In genomic region chr13:23960566-23961156, GRCh38 we compare ENCODE assay signal across 2 cellular contexts.
TF ChIP-seq lines count a peak whose summit lies in the region.

No MANE protein-coding gene starts in this region.

TF ChIP-seq in A549, 52 proteins besides CTCF, POLR2A, EP300 and RAD21 (continued from another document):
- TF ChIP-seq PBX3 (IDR thresholded peaks at IDR 0.05) (no peak), MAFK (IDR thresholded peaks at IDR 0.05; ENCODE audit: partially characterized antibody) (peak; percentile 38)

TF ChIP-seq in H1, 55 proteins besides CTCF, POLR2A, EP300 and RAD21 (continued from another document):
- no peak for TF ChIP-seq ATF2 (IDR thresholded peaks at IDR 0.05; ENCODE audit: low read length)
- no peak for TF ChIP-seq BRCA1 (IDR thresholded peaks at IDR 0.05; ENCODE audit: low read depth, low read length)
- TF ChIP-seq TCF12 (IDR thresholded peaks at IDR 0.05; ENCODE audit: low read depth, low read length): no peak
- no peak for TF ChIP-seq HDAC6 (IDR thresholded peaks at IDR 0.05; ENCODE audit: low read depth, low read length)
- no peak for TF ChIP-seq SP1 (IDR thresholded peaks at IDR 0.05; ENCODE audit: low read depth, low read length)
- TF ChIP-seq RBBP5 (IDR thresholded peaks at IDR 0.05; ENCODE audit: borderline replicate concordance, low read depth, low read length): no peak
- no peak for TF ChIP-seq CHD7 (IDR thresholded peaks at IDR 0.05; ENCODE audit: insufficient replicate concordance, low read length)
- no peak for TF ChIP-seq SIN3A (conservative IDR thresholded peaks at IDR 0.05 in 1 of 2, IDR thresholded peaks at IDR 0.05 in 1 of 2; ENCODE audit: low read depth in 1 of 2, low read length in 2 of 2)
TF ChIP-seq in H1: peak in this region for 0.
